ENCODE assay signal across 8 cellular contexts in the genomic region with DNA sequence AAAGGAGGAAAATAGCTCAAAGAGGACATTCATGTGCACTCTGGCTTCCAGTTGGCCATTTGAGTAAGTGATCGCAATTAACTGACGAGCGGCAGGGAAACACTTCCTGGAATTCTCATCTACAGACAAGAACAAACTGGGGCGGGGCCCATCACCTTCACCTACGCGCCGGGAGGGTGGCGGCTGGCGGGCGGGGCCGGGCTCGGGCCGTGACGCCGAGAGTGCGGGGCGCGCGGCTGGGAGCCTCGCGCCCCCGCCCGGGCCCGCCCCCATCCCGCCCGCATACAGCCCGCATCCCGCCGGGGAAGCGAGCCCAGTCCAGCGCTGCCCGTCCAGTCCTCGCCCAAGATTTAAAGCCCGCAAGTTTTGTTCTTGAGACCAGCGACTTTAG. TPM values are rescaled to one million over a fixed set of nuclear protein-coding genes. Genes with fewer than 3 reads are reported as not detected.
DNase-seq lines count a peak whose midpoint lies in the region; ATAC-seq, FAIRE-seq and TF ChIP-seq lines count a peak whose summit lies in the region.

Gene B3GNT5, plus strand, starts transcription at position 281 of the 391 bp plus-strand sequence. CDS start 16,546 bp downstream, outside the sequence.

- no peak for TF ChIP-seq EP300 in GM12878 (IDR thresholded peaks at IDR 0.05; ENCODE audit: borderline replicate concordance in 1 of 2, control insufficient read depth in 1 of 2, low read depth in 2 of 2, low read length in 2 of 2)

- DNase-seq in HCT116 (ENCODE audit: low read depth, low spot score) (peak; percentile 60), PC-9 (peak; percentile 82 to 85), GM12878 (ENCODE audit: low read depth, low spot score) (no peak), immature natural killer cell (peak in 2 of 3 donors; percentile 2 to 8), smooth muscle cell (lab: John Stamatoyannopoulos, UW; ENCODE audit: unreplicated experiment) (no peak), GM19240 (ENCODE audit: insufficient read length, low spot score) (no peak)

- CTCF ChIA-PET in HCT116 (lab: Charles Lee) (interaction anchor here (1.7 kb wide), 1 partner anchor 129 kb away, joined by 6 read pairs; no protein-coding TSS in a partner anchor), PC-9 (lab: Charles Lee) (interaction anchor here (0.8 to 1.7 kb wide), 4 partner anchors 22 to 989 kb away, joined by 3 to 10 read pairs (median 4); no protein-coding TSS in a partner anchor), GM12878 (lab: Yijun Ruan, JAX) (interaction anchor here (0.6 to 4.3 kb wide), 5 partner anchors 13 to 129 kb away, joined by 3 to 19 read pairs (median 3); no protein-coding TSS in a partner anchor)

- peak within 1 kb of the TSS; percentile 71 to 83 (median 75) for H3K4me3 Mint-ChIP-seq in immature natural killer cell

- TF ChIP-seq POLR2A in HCT116 (IDR thresholded peaks at IDR 0.05; ENCODE audit: borderline replicate concordance, extremely low read depth, insufficient read depth, insufficient read length) (no peak), GM12878 (IDR thresholded peaks at IDR 0.05; ENCODE audit: low read depth, low read length) (no peak)

- no peaks in the 10 kb centered on the region for H3K9me3 ChIP-seq in HCT116 (ENCODE audit: control insufficient read depth in 1 of 2, insufficient read depth in 1 of 2, low read depth in 1 of 2, low read length in 2 of 2)
- no peaks in the 10 kb centered on the region for H3K9me3 ChIP-seq in PC-9 (ENCODE audit: insufficient read depth, low read depth)
- no peaks in the 10 kb centered on the region for H3K9me3 ChIP-seq in GM12878 (replicated peaks; ENCODE audit: control insufficient read depth, insufficient read depth, low read length)
- H3K9me3 ChIP-seq in smooth muscle cell (replicated peaks; ENCODE audit: low read depth), result no peaks in the 10 kb centered on the region

- peaks cover 43% of the 10 kb centered on the region for H3K79me2 ChIP-seq in HCT116 (ENCODE audit: insufficient read depth, low read length)
- peaks cover 53% of the 10 kb centered on the region for H3K79me2 ChIP-seq in PC-9 (ENCODE audit: low read depth)
- no peaks in the 10 kb centered on the region for H3K79me2 ChIP-seq in GM12878 (ENCODE audit: control insufficient read depth, insufficient read depth, low read length)
- peaks cover 21% of the 10 kb centered on the region for H3K79me2 ChIP-seq in smooth muscle cell (ENCODE audit: low read depth)

- H3K4me3 ChIP-seq in HCT116 (replicated peaks in 1 of 2; ENCODE audit: low read depth in 1 of 2, low read length in 2 of 2), result peak within 1 kb of the TSS; percentile 86 to 92
- H3K4me3 ChIP-seq in PC-9, result peak within 1 kb of the TSS; percentile 96
- H3K4me3 ChIP-seq in GM12878, result peak within 1 kb of the TSS; percentile 53
- H3K4me3 ChIP-seq in smooth muscle cell, result peak within 1 kb of the TSS; percentile 58

- H3K4me2 ChIP-seq in HCT116 (ENCODE audit: low read length) (peak within 1 kb of the TSS; percentile 87), PC-9 (peak within 1 kb of the TSS; percentile 93), GM12878 (ENCODE audit: control insufficient read depth, insufficient read depth) (peak within 1 kb of the TSS; percentile 83), smooth muscle cell (peak within 1 kb of the TSS; percentile 88)

- H3K36me3 Mint-ChIP-seq in immature natural killer cell, result peaks cover 0 to 2% (median 0%) of the 10 kb centered on the region in 3 donors

- H3K27ac ChIP-seq in HCT116 (ENCODE audit: low read depth, low read length), result peak within 1 kb of the TSS; percentile 73
- H3K27ac ChIP-seq in PC-9, result peak within 1 kb of the TSS; percentile 93
- H3K27ac ChIP-seq in GM12878 (ENCODE audit: control insufficient read depth, insufficient read depth), result no peak within 1 kb of the TSS
- H3K27ac ChIP-seq in smooth muscle cell (ENCODE audit: low read depth), result peak within 1 kb of the TSS; percentile 17

- H3K4me1 ChIP-seq in HCT116 (ENCODE audit: control insufficient read depth in 1 of 2, insufficient read depth in 2 of 2, low read length in 2 of 2), result peaks cover 9 to 21% of the 10 kb centered on the region in 2 experiments; a peak in 3 of 4 replicates
- H3K4me1 ChIP-seq in PC-9 (replicated peaks; ENCODE audit: insufficient read depth), result peaks cover 31% of the 10 kb centered on the region
- H3K4me1 ChIP-seq in GM12878 (ENCODE audit: control insufficient read depth, insufficient read depth, low read length), result no peaks in the 10 kb centered on the region
- peaks cover 12% of the 10 kb centered on the region for H3K4me1 ChIP-seq in smooth muscle cell (ENCODE audit: low read depth)

- TF ChIP-seq CTCF in HCT116 (IDR thresholded peaks at IDR 0.05 in 2 of 3, conservative IDR thresholded peaks at IDR 0.05 in 1 of 3; ENCODE audit: borderline replicate concordance in 1 of 3, insufficient read depth in 1 of 3, low read depth in 2 of 3, low read length in 2 of 3), result no peak
- TF ChIP-seq CTCF in PC-9 (conservative IDR thresholded peaks at IDR 0.05), result no peak
- no peak for TF ChIP-seq CTCF in GM12878 (IDR thresholded peaks at IDR 0.05 in 2 of 3, conservative IDR thresholded peaks at IDR 0.05 in 1 of 3; ENCODE audit: control insufficient read depth in 2 of 3, extremely low read depth in 1 of 3, insufficient read depth in 1 of 3, low read depth in 3 of 3, low read length in 3 of 3)
- TF ChIP-seq CTCF in smooth muscle cell (IDR thresholded peaks at IDR 0.05; ENCODE audit: borderline replicate concordance, insufficient read depth, poor library complexity, severe bottlenecking), result no peak

- H3F3A ChIP-seq in PC-9 (ENCODE audit: insufficient read depth, low read depth) (peaks cover 15% of the 10 kb centered on the region), smooth muscle cell (ENCODE audit: low read depth) (peaks cover 6% of the 10 kb centered on the region)

- 44% methylated on average over 7 of the region's 35 CpGs for WGBS in GM12878 (ENCODE audit: insufficient coverage, insufficient replicate concordance, low lambda C conversion rate, missing lambda C conversion rate)
- WGBS in smooth muscle cell (ENCODE audit: low lambda C conversion rate), result under 1% methylated on average over 23 of the region's 35 CpGs

- RAD21 ChIA-PET in HCT116 (lab: Charles Lee; ENCODE audit: low non-redundant PET in 1 of 2, low total read pairs in 2 of 2, uncharacterized antibody in 2 of 2, unreplicated experiment in 2 of 2), result no interaction called here
- RAD21 ChIA-PET in GM12878 (lab: Charles Lee; ENCODE audit: unreplicated experiment), result interaction anchor here (0.6 to 2.1 kb wide), 5 partner anchors 33 to 1999 kb away, joined by 3 to 9 read pairs (median 5); no protein-coding TSS in a partner anchor

- H3K27me3 Mint-ChIP-seq in immature natural killer cell (ENCODE audit: low read depth in 3 of 3), result peaks cover 11 to 13% (median 12%) of the 10 kb centered on the region in 3 donors

- no TSS peak for BruUV-seq in HCT116 (replicated peaks; lab: Mats Ljungman, UMichigan)
- BruUV-seq in PC-9 (replicated peaks; lab: Mats Ljungman, UMichigan), result no TSS peak
- BruUV-seq in GM12878 (replicated peaks; lab: Mats Ljungman, UMichigan), result no TSS peak

- H3K27me3 ChIP-seq in HCT116 (ENCODE audit: insufficient read depth, low read length), result no peaks in the 10 kb centered on the region
- no peaks in the 10 kb centered on the region for H3K27me3 ChIP-seq in PC-9 (ENCODE audit: insufficient read depth, low read depth)
- peaks cover 9 to 21% of the 10 kb centered on the region in 2 experiments for H3K27me3 ChIP-seq in GM12878 (replicated peaks in 1 of 2; ENCODE audit: control insufficient read depth in 2 of 2, insufficient read depth in 2 of 2, low read length in 1 of 2)
- no peaks in the 10 kb centered on the region for H3K27me3 ChIP-seq in smooth muscle cell (ENCODE audit: low read depth)

- H3K4me1 Mint-ChIP-seq in immature natural killer cell, result peaks cover 17 to 20% of the 10 kb centered on the region in 2 donors

- POLR2A ChIA-PET in HCT116 (lab: Charles Lee), result no interaction called here
- POLR2A ChIA-PET in PC-9 (lab: Charles Lee; ENCODE audit: unreplicated experiment), result interaction anchor here (1.0 to 1.3 kb wide), 2 partner anchors 12 to 58 kb away, joined by 3 to 5 read pairs; no protein-coding TSS in a partner anchor
- POLR2A ChIA-PET in GM12878 (lab: Charles Lee), result no interaction called here

- intact Hi-C loops in HCT116 (cut with micrococcal nuclease), result no loop called here
- intact Hi-C loops in PC-9 (cut with micrococcal nuclease; ENCODE audit: unreplicated experiment), result loop anchor here (1.0 to 5.0 kb wide), 4 partner anchors 34 to 131 kb away; no protein-coding TSS in a partner anchor
- intact Hi-C loops in GM12878 (cut with micrococcal nuclease; ENCODE audit: unreplicated experiment), result no loop called here

- SMC1A ChIA-PET in GM12878 (lab: Charles Lee; ENCODE audit: uncharacterized antibody, unreplicated experiment), result interaction anchor here (0.6 to 1.2 kb wide), 4 partner anchors 13 to 69 kb away, joined by 3 to 4 read pairs (median 3); no protein-coding TSS in a partner anchor

- no peaks in the 10 kb centered on the region for H3K9me3 Mint-ChIP-seq in immature natural killer cell

- TF ChIP-seq RAD21 in HCT116 (IDR thresholded peaks at IDR 0.05; ENCODE audit: low read depth) (no peak), GM12878 (IDR thresholded peaks at IDR 0.05; ENCODE audit: insufficient read depth, low read depth, low read length) (no peak)

- H3K27ac Mint-ChIP-seq in immature natural killer cell, result peak within 1 kb of the TSS in 2 of 6 donors; percentile 19 to 30

- H3K36me3 ChIP-seq in HCT116 (ENCODE audit: control insufficient read depth in 1 of 2, insufficient read depth in 2 of 2, low read length in 2 of 2) (no peaks in the 10 kb centered on the region), PC-9 (ENCODE audit: low read depth) (peaks cover 15% of the 10 kb centered on the region; the same call in 1 of the 2 replicates), GM12878 (ENCODE audit: control insufficient read depth in 2 of 2, insufficient read depth in 2 of 2, low read length in 1 of 2) (no peaks in the 10 kb centered on the region), smooth muscle cell (ENCODE audit: low read depth) (no peaks in the 10 kb centered on the region)

- H3K9ac ChIP-seq in HCT116 (ENCODE audit: low read length) (peak within 1 kb of the TSS; percentile 85), GM12878 (ENCODE audit: control insufficient read depth, insufficient read depth, low read length) (no peak within 1 kb of the TSS), smooth muscle cell (ENCODE audit: low read depth) (peak within 1 kb of the TSS; percentile 73)

- H2AFZ ChIP-seq in HCT116 (ENCODE audit: low read depth, low read length, poor library complexity, severe bottlenecking) (peak within 1 kb of the TSS; percentile 83), PC-9 (peak within 1 kb of the TSS; percentile 87), GM12878 (ENCODE audit: control insufficient read depth, low read depth, low read length) (0 out of 2 replicates have a peak within 1 kb of the TSS, but pooled peaks have one; percentile 17), smooth muscle cell (ENCODE audit: low read depth) (peak within 1 kb of the TSS; percentile 89)

- peak; percentile 79 for ATAC-seq in HCT116
- no peak for ATAC-seq in GM12878
- no peak for ATAC-seq in GM18867 (IDR thresholded peaks at IDR 0.05; ENCODE audit: unreplicated experiment)
- ATAC-seq in GM19455 (IDR thresholded peaks at IDR 0.05; ENCODE audit: unreplicated experiment), result no peak

- no peak for FAIRE-seq in GM12878 (lab: Jason Lieb, UNC)

- no peaks in the 10 kb centered on the region for H3K9me2 ChIP-seq in HCT116 (ENCODE audit: insufficient read depth)
- H3K9me2 ChIP-seq in PC-9 (ENCODE audit: insufficient read depth), result no peaks in the 10 kb centered on the region

- H4K20me1 ChIP-seq in HCT116 (ENCODE audit: insufficient read depth) (peaks cover 5% of the 10 kb centered on the region; the same call in 1 of the 2 replicates), PC-9 (ENCODE audit: insufficient read depth) (no peaks in the 10 kb centered on the region), GM12878 (ENCODE audit: control insufficient read depth, insufficient read depth) (0 out of 2 replicates have a peak, but pooled peaks cover 2% of the 10 kb centered on the region), smooth muscle cell (ENCODE audit: low read depth) (peaks cover 9% of the 10 kb centered on the region)

- in situ Hi-C loops in GM12878 (cut with MboI), result no loop called here

RNA-seq across cellular contexts. Expression of gene B3GNT5, which starts in this region (rescaled TPM):
- 25.3 TPM for total RNA-seq in HCT116 (2021; ENCODE audit: unreplicated experiment)
- polyA plus RNA-seq in HCT116 (2012), result 9.6 and 9.7 TPM in 2 replicates
- total RNA-seq in PC-9 (2021), result 30.7 and 33.6 TPM in 2 replicates
- total RNA-seq in GM12878 (2013; cell fraction: nucleolus; rRNA removed), result 0.48 and 0.66 TPM in 2 replicates
- total RNA-seq in GM12878 (2014; rRNA removed), result 0.38 and 0.45 TPM in 2 replicates
- total RNA-seq in GM12878 (2014; rRNA removed; fragmentation: Illumina TruSeq; extraction: Trizol), result 0.45 and 0.55 TPM in 2 replicates
- 0.51 and 1.3 TPM in 2 replicates for total RNA-seq in GM12878 (2021)
- polyA plus RNA-seq in GM12878 (2011; ENCODE audit: low read depth), result 0.13 TPM
- 1.1 and 1.7 TPM in 2 replicates for polyA plus RNA-seq in GM12878 (2011; rRNA removed)
- 0.95 and 1.2 TPM in 2 replicates for polyA plus RNA-seq in GM12878 (2011; cell fraction: cytosol; rRNA removed)
- polyA plus RNA-seq in GM12878 (2011; cell fraction: nucleus; rRNA removed), result 0.54 and 0.87 TPM in 2 replicates
- polyA plus RNA-seq in GM12878 (2012), result 0.24 TPM in 1 of 2 replicates, not detected in the other
- 0.85 and 1.0 TPM in 2 replicates for polyA plus RNA-seq in GM12878 (2014; fragmentation: Illumina TruSeq; extraction: Trizol)
- under 1 TPM; 0.29 to 0.50 TPM for polyA plus RNA-seq in GM12878 (2014; fragmentation: Nextera tagmentation; extraction: Ambion mirVana)
- polyA plus RNA-seq in GM12878 (2014; rRNA removed), result 0.39 and 0.82 TPM in 2 replicates
- under 1 TPM; 0.24 TPM for polyA plus RNA-seq in GM12878 (2016; fragmentation: Nextera tagmentation; extraction: Ambion mirVana)
- polyA minus RNA-seq in GM12878 (2011; rRNA and poly(A)+ RNA removed), result 1.2 and 2.5 TPM in 2 replicates
- 0.31 and 0.53 TPM in 2 replicates for polyA minus RNA-seq in GM12878 (2011; cell fraction: cytosol; rRNA and poly(A)+ RNA removed)
- 0.60 and 0.96 TPM in 2 replicates for polyA minus RNA-seq in GM12878 (2011; cell fraction: nucleus; rRNA and poly(A)+ RNA removed)
- polyA plus RNA-seq in immature natural killer cell, result 1 to 10 TPM in 1 of 3 donors, under 1 TPM in 1, not detected in 1; 0.48 to 1.1 TPM
- 11.5 and 12.6 TPM in 2 replicates for total RNA-seq in smooth muscle cell
- polyA plus RNA-seq in smooth muscle cell, result 5.3 and 7.2 TPM in 2 replicates

Comparison
In these comparisons a context has a peak if more than half of its experiments do, and no peak if none do; other contexts are left out.
1. DNase-seq: peak in HCT116 (single experiment), PC-9 (2 of 2) and immature natural killer cell (2 of 3); none in GM12878 (single experiment), smooth muscle cell (single experiment) and GM19240 (single experiment).
2. H2AFZ ChIP-seq: peak in every context shown above with its lines; median percentile 89 in smooth muscle cell; 87 in PC-9; 83 in HCT116; 17 in GM12878.
3. Of the 18 proteins assayed by ChIP-seq in both GM12878 and HCT116: peak only in GM12878: none; only in HCT116: EGR1, MAX, POLR2AphosphoS5, SIN3A and SP1; in both: none; in neither: 13.
4. Peak in every context shown above with its lines, with median percentiles within 50 percentile points of each other: H3K4me2 ChIP-seq and H3K4me3 ChIP-seq.